11 cellular contexts compared by ENCODE assay signal in the genomic region with DNA sequence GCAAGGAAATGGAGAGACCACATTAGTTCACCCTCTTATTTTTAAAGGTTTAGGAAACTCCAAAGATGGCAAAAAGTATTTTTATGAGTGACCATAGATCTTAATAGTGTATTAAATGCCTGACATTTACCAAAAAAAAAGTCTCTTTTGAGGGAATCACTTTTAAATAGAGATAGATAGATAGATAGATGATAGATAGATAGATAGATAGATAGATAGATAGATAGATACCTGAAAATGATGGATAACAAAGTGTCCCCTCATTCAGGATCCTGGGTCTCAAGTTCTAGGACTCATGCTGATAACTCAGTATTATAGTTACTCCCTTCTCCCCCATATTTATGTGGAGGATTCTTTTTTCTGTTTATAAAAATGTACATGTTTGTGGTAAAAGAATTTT.
"Had no signal": no experiment of that assay in that cellular context is flagged by ENCODE, and none has a peak within 500 bp of the region (broad histone marks: within the 10 kb centered on the region; RNA-seq: fewer than 3 reads in every experiment).

No MANE protein-coding gene starts in this region.

- H3K4me3 ChIP-seq: GM23248, GM23338, HAP-1 had no signal

- H3K9me3 ChIP-seq: HAP-1 had no signal

- DNase-seq: GM23248, GOT3, H7, H9, HCEC 1CT, HFFc6 had no signal

- H3K9ac ChIP-seq: GM23248 had no signal

- H3K27ac ChIP-seq: GM23248 had no signal

- H3K4me1 ChIP-seq: HAP-1 had no signal

- ATAC-seq: GM23338, HCT116 had no signal

- H3K4me2 ChIP-seq: GM23338 had no signal

- H2AFZ ChIP-seq: GM23248, GM23338 had no signal

- FAIRE-seq: H1, H54 had no signal
